Comparison of ENCODE assay signal across 11 cellular contexts in the genomic region with DNA sequence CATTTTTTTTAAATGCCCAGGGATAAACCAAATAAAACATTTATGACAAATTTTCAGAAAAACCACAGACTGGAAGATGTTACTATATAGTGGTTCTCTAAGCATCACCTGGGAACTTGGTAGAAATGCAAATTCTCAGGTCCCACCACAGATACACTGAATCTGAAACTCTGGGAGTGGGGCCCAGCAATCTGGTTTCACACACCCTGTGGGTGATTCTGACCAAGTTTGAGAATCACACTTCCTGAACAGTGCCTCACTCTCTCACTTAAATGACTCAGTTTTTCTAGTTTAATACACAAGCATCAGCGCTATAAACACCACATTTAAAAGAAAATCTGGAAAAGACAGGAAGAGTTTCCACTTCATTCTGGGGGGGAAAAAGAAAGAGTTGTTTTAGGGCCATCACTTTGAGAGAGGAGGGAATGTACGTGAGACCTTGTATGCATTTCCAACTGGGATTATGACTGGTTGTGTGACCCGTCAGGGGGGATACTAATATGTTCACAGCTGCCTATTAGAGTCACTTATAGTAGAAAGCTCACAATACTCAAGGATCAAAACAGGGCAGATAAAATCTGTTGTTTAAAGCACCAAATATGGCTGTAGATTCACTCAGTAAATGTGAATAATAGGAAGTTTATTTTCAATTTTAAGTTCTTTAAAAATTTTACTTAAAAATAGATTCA.
DNase-seq lines count a peak whose midpoint lies in the region; ATAC-seq and TF ChIP-seq lines count a peak whose summit lies in the region.
"Had no signal": no experiment of that assay in that cellular context is flagged by ENCODE, and none has a peak within 500 bp of the region (broad histone marks: within the 10 kb centered on the region; RNA-seq: fewer than 3 reads in every experiment).

No MANE protein-coding gene starts in this region.

- H3K27ac ChIP-seq in left ventricle myocardium inferior (replicated peaks): no peak overlapping the region
- H3K27ac ChIP-seq: skin epidermis had no signal

- ATAC-seq in HG03039 (IDR thresholded peaks at IDR 0.05; ENCODE audit: unreplicated experiment): peak; percentile 96
- peak; percentile 99 for ATAC-seq in stimulated activated naive CD8-positive, alpha-beta T cell treated with anti-CD3 and anti-CD28 coated beads, Interleukin-15, amount 100 ng/mL, for 72 hours

- H3K4me3 Mint-ChIP-seq in stimulated activated naive CD8-positive, alpha-beta T cell treated with anti-CD3 and anti-CD28 coated beads, Interleukin-15, amount 100 ng/mL, for 72 hours: peak overlapping the region in 1 of 2 donors; percentile 54

- no peaks in the 10 kb centered on the region for H3K9me3 Mint-ChIP-seq in stimulated activated naive CD8-positive, alpha-beta T cell treated with anti-CD3 and anti-CD28 coated beads, Interleukin-15, amount 100 ng/mL, for 72 hours

- H3K27me3 ChIP-seq in left ventricle myocardium inferior (ENCODE audit: low read depth): no peaks in the 10 kb centered on the region

- no peaks in the 10 kb centered on the region for H3K36me3 ChIP-seq in left ventricle myocardium inferior

- DNase-seq in activated T-cell treated with anti-CD3 and anti-CD28 coated beads for 24 hours (ENCODE audit: low read depth): peak; percentile 52
- DNase-seq in activated T-cell treated with anti-CD3 and anti-CD28 coated beads for 4 hours: no peak
- DNase-seq in activated CD8-positive, alpha-beta memory T cell treated with anti-CD3 and anti-CD28 coated beads, Interleukin-2, amount 50 U/mL, for 48 hours: peak; percentile 66
- peak; percentile 59 to 85 for DNase-seq in stimulated activated naive CD8-positive, alpha-beta T cell treated with anti-CD3 and anti-CD28 coated beads, Interleukin-15, amount 100 ng/mL, for 72 hours
- DNase-seq in GF-D8 (lab: John Stamatoyannopoulos, UW): no peak
- no peak for DNase-seq in left ventricle myocardium inferior
- DNase-seq in germinal center (ENCODE audit: low spot score): no peak
- DNase-seq: effector memory CD4-positive, alpha-beta T cell; NCI-H1694 had no signal

- TF ChIP-seq CTCF in left ventricle myocardium inferior (IDR thresholded peaks at IDR 0.05; ENCODE audit: borderline replicate concordance): no peak

- peaks cover 30% of the 10 kb centered on the region for H3K4me1 Mint-ChIP-seq in stimulated activated naive CD8-positive, alpha-beta T cell treated with anti-CD3 and anti-CD28 coated beads, Interleukin-15, amount 100 ng/mL, for 72 hours

- H3K4me1 ChIP-seq in left ventricle myocardium inferior: no peaks in the 10 kb centered on the region

- H3K4me3 ChIP-seq in left ventricle myocardium inferior: no peak overlapping the region
- H3K4me3 ChIP-seq: skin epidermis had no signal

- H3K27ac Mint-ChIP-seq in stimulated activated naive CD8-positive, alpha-beta T cell treated with anti-CD3 and anti-CD28 coated beads, Interleukin-15, amount 100 ng/mL, for 72 hours: peak overlapping the region; percentile 64 to 75

- intact Hi-C loops in left ventricle myocardium inferior (cut with micrococcal nuclease): no loop called here

- no peaks in the 10 kb centered on the region for H3K9me3 ChIP-seq in left ventricle myocardium inferior (replicated peaks)

- H3K27me3 Mint-ChIP-seq in stimulated activated naive CD8-positive, alpha-beta T cell treated with anti-CD3 and anti-CD28 coated beads, Interleukin-15, amount 100 ng/mL, for 72 hours: peaks cover 48% of the 10 kb centered on the region

Comparison
In these comparisons a context has a peak if more than half of its experiments do, and no peak if none do; other contexts are left out.
1. DNase-seq: peak in activated T-cell treated with anti-CD3 and anti-CD28 coated beads for 24 hours (single experiment), activated CD8-positive, alpha-beta memory T cell treated with anti-CD3 and anti-CD28 coated beads, Interleukin-2, amount 50 U/mL, for 48 hours (single experiment) and stimulated activated naive CD8-positive, alpha-beta T cell treated with anti-CD3 and anti-CD28 coated beads, Interleukin-15, amount 100 ng/mL, for 72 hours (2 of 2); none in activated T-cell treated with anti-CD3 and anti-CD28 coated beads for 4 hours (single experiment), GF-D8 (single experiment), left ventricle myocardium inferior (single experiment) and germinal center (single experiment).